1 cellular context compared by ENCODE assay signal in the genomic region with DNA sequence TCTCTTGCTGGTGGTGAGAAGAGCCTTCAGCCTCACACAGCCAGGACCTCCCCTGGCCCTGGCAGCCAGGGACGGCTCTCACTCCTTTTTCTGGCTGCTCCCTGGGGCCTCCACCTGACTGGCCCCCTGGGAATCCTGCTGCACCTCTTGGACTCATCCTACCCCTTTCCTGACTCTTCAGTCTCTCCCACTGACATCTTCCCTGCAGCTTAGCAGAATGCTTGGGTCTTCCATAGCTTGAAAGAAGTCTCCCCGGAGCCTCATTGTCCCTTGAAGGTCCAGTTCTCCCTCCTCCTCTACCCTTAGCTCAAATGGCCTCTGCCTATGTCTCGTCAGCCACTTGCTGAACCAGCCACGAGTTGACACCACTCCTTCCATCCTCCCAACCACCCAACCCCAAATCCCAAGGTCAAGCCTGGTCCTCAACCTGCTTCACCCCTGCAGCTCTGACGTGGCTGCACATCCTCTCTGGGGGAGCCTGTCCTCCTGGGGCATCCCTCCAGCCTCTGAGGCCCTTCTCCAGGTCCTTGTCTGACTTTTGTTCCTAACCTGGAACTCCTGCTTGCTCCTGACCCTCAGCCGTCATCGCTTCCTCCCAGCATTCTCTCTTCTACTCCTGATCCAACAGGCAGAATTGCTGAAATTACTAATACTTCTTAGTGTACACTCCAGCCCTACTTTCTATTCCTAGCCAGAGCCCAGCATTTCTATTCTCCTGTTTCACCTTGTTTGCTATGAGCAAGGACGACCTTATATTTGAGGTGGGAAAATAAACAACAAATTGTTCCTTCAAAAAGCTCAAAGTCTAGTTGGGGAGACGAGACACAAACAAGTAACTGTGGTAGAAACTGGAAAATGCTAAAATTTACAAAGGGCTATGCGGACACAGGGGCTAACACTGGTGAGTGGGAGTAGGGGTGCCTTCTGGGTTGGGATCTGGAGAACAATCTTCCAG.
TF ChIP-seq lines count a peak whose summit lies in the region.

No MANE protein-coding gene starts in this region.

TF ChIP-seq in HepG2, 621 proteins besides CTCF, POLR2A, EP300 and RAD21 (continued from another document and continues in another):
- TF ChIP-seq, protein P1, sequence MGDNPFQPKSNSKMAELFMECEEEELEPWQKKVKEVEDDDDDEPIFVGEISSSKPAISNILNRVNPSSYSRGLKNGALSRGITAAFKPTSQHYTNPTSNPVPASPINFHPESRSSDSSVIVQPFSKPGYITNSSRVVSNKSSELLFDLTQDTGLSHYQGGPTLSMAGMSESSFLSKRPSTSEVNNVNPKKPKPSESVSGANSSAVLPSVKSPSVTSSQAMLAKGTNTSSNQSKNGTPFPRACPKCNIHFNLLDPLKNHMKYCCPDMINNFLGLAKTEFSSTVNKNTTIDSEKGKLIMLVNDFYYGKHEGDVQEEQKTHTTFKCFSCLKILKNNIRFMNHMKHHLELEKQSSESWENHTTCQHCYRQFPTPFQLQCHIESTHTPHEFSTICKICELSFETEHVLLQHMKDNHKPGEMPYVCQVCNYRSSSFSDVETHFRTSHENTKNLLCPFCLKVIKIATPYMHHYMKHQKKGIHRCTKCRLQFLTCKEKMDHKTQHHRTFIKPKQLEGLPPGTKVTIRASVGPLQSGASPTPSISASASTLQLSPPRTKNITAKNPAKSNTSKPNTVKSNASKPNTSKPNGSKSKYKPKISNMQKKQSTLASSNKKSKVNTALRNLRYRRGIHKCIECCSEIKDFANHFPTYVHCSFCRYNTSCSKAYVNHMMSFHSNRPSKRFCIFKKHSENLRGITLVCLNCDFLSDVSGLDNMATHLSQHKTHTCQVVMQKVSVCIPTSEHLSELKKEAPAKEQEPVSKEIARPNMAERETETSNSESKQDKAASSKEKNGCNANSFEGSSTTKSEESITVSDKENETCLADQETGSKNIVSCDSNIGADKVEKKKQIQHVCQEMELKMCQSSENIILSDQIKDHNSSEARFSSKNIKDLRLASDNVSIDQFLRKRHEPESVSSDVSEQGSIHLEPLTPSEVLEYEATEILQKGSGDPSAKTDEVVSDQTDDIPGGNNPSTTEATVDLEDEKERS (CRISPR knock-in tag; IDR thresholded peaks at IDR 0.05) = 0 out of 2 replicates have a peak, but pooled peaks have one; percentile 28
- TF ChIP-seq ZNF776 (CRISPR knock-in tag; IDR thresholded peaks at IDR 0.05) (no peak), ZNF703 (CRISPR knock-in tag; IDR thresholded peaks at IDR 0.05; ENCODE audit: borderline replicate concordance) (no peak), ARNT (IDR thresholded peaks at IDR 0.05) (no peak), ATRX (CRISPR knock-in tag; IDR thresholded peaks at IDR 0.05; ENCODE audit: borderline replicate concordance) (no peak), PCBP2 (optimal IDR thresholded peaks at IDR 0.05; ENCODE audit: low read depth, low read length, poor library complexity, severe bottlenecking) (no peak), FOXP1 (IDR thresholded peaks at IDR 0.05) (no peak), FOXP1 (CRISPR knock-in tag; IDR thresholded peaks at IDR 0.05) (peak; percentile 70), SMYD3 (CRISPR knock-in tag; IDR thresholded peaks at IDR 0.05) (no peak), ZNF768 (CRISPR knock-in tag; IDR thresholded peaks at IDR 0.05) (peak; percentile 24; the same call in 1 of the 2 replicates), NKX3-1 (CRISPR knock-in tag; IDR thresholded peaks at IDR 0.05) (no peak), ZNF879 (CRISPR knock-in tag; IDR thresholded peaks at IDR 0.05) (no peak), ZNF33A (CRISPR knock-in tag; IDR thresholded peaks at IDR 0.05; ENCODE audit: borderline replicate concordance) (no peak), PAX8 (CRISPR knock-in tag; IDR thresholded peaks at IDR 0.05; ENCODE audit: borderline replicate concordance) (no peak), HDAC6 (IDR thresholded peaks at IDR 0.05; ENCODE audit: low read depth, low read length) (no peak), ZNF761 (CRISPR knock-in tag; conservative IDR thresholded peaks at IDR 0.05) (no peak), ZNF850 (CRISPR knock-in tag; conservative IDR thresholded peaks at IDR 0.05) (no peak), SP4 (CRISPR knock-in tag; IDR thresholded peaks at IDR 0.05) (no peak), RXRB (CRISPR knock-in tag; IDR thresholded peaks at IDR 0.05; ENCODE audit: borderline replicate concordance) (no peak), REPIN1 (CRISPR knock-in tag; IDR thresholded peaks at IDR 0.05; ENCODE audit: borderline replicate concordance, low read depth) (0 out of 2 replicates have a peak, but pooled peaks have one; percentile 19), ZNF260 (CRISPR knock-in tag; IDR thresholded peaks at IDR 0.05; ENCODE audit: borderline replicate concordance, low read depth) (no peak), ZNF788 (CRISPR knock-in tag; IDR thresholded peaks at IDR 0.05; ENCODE audit: borderline replicate concordance) (0 out of 2 replicates have a peak, but pooled peaks have one; percentile 13), ZNF33B (CRISPR knock-in tag; IDR thresholded peaks at IDR 0.05) (no peak), NCOA1 (CRISPR knock-in tag; IDR thresholded peaks at IDR 0.05) (no peak), SAFB2 (CRISPR knock-in tag; IDR thresholded peaks at IDR 0.05; ENCODE audit: borderline replicate concordance, low read depth) (no peak), ZNF350 (CRISPR knock-in tag; IDR thresholded peaks at IDR 0.05; ENCODE audit: borderline replicate concordance, low read depth) (peak; percentile 1; the same call in 1 of the 2 replicates), YEATS4 (CRISPR knock-in tag; IDR thresholded peaks at IDR 0.05; ENCODE audit: borderline replicate concordance) (no peak), GLI4 (CRISPR knock-in tag; IDR thresholded peaks at IDR 0.05; ENCODE audit: borderline replicate concordance) (no peak), RXRA (CRISPR knock-in tag; IDR thresholded peaks at IDR 0.05) (no peak; the same call in 1 of the 2 replicates), MBNL3 (CRISPR knock-in tag; conservative IDR thresholded peaks at IDR 0.05) (no peak), SMC3 (IDR thresholded peaks at IDR 0.05; ENCODE audit: low read length) (no peak; the same call in 1 of the 2 replicates), ZNF484 (CRISPR knock-in tag; IDR thresholded peaks at IDR 0.05; ENCODE audit: borderline replicate concordance, low read depth) (no peak)
- TF ChIP-seq, protein P2, sequence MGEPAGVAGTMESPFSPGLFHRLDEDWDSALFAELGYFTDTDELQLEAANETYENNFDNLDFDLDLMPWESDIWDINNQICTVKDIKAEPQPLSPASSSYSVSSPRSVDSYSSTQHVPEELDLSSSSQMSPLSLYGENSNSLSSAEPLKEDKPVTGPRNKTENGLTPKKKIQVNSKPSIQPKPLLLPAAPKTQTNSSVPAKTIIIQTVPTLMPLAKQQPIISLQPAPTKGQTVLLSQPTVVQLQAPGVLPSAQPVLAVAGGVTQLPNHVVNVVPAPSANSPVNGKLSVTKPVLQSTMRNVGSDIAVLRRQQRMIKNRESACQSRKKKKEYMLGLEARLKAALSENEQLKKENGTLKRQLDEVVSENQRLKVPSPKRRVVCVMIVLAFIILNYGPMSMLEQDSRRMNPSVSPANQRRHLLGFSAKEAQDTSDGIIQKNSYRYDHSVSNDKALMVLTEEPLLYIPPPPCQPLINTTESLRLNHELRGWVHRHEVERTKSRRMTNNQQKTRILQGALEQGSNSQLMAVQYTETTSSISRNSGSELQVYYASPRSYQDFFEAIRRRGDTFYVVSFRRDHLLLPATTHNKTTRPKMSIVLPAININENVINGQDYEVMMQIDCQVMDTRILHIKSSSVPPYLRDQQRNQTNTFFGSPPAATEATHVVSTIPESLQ (CRISPR knock-in tag; conservative IDR thresholded peaks at IDR 0.05) = 0 out of 2 replicates have a peak, but pooled peaks have one; percentile 20
- TF ChIP-seq, protein P3, sequence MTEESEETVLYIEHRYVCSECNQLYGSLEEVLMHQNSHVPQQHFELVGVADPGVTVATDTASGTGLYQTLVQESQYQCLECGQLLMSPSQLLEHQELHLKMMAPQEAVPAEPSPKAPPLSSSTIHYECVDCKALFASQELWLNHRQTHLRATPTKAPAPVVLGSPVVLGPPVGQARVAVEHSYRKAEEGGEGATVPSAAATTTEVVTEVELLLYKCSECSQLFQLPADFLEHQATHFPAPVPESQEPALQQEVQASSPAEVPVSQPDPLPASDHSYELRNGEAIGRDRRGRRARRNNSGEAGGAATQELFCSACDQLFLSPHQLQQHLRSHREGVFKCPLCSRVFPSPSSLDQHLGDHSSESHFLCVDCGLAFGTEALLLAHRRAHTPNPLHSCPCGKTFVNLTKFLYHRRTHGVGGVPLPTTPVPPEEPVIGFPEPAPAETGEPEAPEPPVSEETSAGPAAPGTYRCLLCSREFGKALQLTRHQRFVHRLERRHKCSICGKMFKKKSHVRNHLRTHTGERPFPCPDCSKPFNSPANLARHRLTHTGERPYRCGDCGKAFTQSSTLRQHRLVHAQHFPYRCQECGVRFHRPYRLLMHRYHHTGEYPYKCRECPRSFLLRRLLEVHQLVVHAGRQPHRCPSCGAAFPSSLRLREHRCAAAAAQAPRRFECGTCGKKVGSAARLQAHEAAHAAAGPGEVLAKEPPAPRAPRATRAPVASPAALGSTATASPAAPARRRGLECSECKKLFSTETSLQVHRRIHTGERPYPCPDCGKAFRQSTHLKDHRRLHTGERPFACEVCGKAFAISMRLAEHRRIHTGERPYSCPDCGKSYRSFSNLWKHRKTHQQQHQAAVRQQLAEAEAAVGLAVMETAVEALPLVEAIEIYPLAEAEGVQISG (CRISPR knock-in tag; IDR thresholded peaks at IDR 0.05) = no peak; the same call in 1 of the 2 replicates
- TF ChIP-seq, protein P4, sequence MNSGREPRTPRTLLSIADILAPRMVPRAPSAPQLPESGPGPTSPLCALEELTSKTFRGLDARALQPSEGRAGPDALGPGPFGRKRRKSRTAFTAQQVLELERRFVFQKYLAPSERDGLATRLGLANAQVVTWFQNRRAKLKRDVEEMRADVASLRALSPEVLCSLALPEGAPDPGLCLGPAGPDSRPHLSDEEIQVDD (CRISPR knock-in tag; IDR thresholded peaks at IDR 0.05; ENCODE audit: borderline replicate concordance) = no peak
- TF ChIP-seq, protein P5, sequence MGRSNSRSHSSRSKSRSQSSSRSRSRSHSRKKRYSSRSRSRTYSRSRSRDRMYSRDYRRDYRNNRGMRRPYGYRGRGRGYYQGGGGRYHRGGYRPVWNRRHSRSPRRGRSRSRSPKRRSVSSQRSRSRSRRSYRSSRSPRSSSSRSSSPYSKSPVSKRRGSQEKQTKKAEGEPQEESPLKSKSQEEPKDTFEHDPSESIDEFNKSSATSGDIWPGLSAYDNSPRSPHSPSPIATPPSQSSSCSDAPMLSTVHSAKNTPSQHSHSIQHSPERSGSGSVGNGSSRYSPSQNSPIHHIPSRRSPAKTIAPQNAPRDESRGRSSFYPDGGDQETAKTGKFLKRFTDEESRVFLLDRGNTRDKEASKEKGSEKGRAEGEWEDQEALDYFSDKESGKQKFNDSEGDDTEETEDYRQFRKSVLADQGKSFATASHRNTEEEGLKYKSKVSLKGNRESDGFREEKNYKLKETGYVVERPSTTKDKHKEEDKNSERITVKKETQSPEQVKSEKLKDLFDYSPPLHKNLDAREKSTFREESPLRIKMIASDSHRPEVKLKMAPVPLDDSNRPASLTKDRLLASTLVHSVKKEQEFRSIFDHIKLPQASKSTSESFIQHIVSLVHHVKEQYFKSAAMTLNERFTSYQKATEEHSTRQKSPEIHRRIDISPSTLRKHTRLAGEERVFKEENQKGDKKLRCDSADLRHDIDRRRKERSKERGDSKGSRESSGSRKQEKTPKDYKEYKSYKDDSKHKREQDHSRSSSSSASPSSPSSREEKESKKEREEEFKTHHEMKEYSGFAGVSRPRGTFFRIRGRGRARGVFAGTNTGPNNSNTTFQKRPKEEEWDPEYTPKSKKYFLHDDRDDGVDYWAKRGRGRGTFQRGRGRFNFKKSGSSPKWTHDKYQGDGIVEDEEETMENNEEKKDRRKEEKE (IDR thresholded peaks at IDR 0.05) = no peak
- TF ChIP-seq, protein P6, sequence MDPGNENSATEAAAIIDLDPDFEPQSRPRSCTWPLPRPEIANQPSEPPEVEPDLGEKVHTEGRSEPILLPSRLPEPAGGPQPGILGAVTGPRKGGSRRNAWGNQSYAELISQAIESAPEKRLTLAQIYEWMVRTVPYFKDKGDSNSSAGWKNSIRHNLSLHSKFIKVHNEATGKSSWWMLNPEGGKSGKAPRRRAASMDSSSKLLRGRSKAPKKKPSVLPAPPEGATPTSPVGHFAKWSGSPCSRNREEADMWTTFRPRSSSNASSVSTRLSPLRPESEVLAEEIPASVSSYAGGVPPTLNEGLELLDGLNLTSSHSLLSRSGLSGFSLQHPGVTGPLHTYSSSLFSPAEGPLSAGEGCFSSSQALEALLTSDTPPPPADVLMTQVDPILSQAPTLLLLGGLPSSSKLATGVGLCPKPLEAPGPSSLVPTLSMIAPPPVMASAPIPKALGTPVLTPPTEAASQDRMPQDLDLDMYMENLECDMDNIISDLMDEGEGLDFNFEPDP (CRISPR knock-in tag; conservative IDR thresholded peaks at IDR 0.05) = no peak
- TF ChIP-seq, protein P7, sequence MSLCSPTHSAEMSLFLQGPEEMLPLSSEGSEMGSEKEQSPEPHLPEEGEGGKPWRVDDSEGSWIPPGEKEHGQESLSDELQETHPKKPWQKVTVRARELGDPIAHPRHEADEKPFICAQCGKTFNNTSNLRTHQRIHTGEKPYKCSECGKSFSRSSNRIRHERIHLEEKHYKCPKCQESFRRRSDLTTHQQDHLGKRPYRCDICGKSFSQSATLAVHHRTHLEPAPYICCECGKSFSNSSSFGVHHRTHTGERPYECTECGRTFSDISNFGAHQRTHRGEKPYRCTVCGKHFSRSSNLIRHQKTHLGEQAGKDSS (CRISPR knock-in tag; IDR thresholded peaks at IDR 0.05; ENCODE audit: borderline replicate concordance, low read depth) = no peak
- TF ChIP-seq, protein P8, sequence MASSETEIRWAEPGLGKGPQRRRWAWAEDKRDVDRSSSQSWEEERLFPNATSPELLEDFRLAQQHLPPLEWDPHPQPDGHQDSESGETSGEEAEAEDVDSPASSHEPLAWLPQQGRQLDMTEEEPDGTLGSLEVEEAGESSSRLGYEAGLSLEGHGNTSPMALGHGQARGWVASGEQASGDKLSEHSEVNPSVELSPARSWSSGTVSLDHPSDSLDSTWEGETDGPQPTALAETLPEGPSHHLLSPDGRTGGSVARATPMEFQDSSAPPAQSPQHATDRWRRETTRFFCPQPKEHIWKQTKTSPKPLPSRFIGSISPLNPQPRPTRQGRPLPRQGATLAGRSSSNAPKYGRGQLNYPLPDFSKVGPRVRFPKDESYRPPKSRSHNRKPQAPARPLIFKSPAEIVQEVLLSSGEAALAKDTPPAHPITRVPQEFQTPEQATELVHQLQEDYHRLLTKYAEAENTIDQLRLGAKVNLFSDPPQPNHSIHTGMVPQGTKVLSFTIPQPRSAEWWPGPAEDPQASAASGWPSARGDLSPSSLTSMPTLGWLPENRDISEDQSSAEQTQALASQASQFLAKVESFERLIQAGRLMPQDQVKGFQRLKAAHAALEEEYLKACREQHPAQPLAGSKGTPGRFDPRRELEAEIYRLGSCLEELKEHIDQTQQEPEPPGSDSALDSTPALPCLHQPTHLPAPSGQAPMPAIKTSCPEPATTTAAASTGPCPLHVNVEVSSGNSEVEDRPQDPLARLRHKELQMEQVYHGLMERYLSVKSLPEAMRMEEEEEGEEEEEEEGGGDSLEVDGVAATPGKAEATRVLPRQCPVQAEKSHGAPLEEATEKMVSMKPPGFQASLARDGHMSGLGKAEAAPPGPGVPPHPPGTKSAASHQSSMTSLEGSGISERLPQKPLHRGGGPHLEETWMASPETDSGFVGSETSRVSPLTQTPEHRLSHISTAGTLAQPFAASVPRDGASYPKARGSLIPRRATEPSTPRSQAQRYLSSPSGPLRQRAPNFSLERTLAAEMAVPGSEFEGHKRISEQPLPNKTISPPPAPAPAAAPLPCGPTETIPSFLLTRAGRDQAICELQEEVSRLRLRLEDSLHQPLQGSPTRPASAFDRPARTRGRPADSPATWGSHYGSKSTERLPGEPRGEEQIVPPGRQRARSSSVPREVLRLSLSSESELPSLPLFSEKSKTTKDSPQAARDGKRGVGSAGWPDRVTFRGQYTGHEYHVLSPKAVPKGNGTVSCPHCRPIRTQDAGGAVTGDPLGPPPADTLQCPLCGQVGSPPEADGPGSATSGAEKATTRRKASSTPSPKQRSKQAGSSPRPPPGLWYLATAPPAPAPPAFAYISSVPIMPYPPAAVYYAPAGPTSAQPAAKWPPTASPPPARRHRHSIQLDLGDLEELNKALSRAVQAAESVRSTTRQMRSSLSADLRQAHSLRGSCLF (CRISPR knock-in tag; IDR thresholded peaks at IDR 0.05; ENCODE audit: borderline replicate concordance) = no peak
